In the genomic region with DNA sequence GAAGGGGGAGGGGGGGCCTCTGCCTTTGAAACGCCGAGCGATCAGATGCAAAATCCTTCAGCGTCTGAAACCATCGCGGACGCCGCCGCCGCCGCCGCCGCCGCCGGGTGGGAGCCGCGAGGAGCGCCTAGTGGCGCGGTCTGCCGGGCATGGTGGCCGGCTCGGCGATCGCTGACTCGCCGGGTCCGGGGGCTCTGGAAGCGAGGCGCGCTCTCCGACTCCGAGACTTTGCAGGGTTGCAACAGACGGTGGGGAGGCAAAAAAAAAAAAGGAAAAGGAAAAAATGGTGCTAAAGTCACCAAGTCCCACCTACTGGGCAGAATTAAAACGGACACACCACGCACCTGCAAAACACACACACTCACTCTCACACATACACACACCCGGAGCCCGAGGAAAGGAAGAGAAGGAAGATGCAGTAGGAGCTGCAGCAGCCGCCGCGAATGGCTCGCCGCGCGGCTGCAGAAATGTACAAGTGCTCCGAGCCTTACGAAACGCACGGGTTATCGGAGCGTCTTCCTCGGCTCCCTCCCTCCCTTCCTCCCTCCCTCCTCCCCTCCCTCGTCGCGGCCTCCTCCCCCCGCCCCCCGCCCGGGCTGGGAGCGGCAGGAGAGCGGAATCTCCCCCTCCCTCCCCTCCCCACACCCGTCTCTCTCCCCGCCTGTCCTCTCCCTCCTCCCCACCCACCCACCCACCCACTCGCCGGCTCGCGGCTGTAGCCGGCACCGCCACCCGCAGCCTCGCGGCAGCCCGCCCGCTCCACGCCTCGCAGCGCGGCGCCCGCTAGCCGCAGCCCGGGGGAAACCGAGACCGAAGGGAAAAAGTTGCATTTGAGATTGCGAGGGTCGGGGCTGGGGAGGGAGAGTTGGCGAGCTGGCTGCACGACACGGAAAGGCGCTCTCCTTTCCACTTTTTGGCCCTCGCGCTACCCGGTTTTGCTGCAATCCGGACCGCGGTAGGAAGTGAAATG, we compare ENCODE assay signal across 9 cellular contexts. TPM values are rescaled to one million over a fixed set of nuclear protein-coding genes. Genes with fewer than 3 reads are reported as not detected.
DNase-seq lines count a peak whose midpoint lies in the region; ATAC-seq and TF ChIP-seq lines count a peak whose summit lies in the region.
"Had no signal": no experiment of that assay in that cellular context is flagged by ENCODE, and none has a peak within 500 bp of the region (broad histone marks: within the 10 kb centered on the region; RNA-seq: fewer than 3 reads in every experiment).

TSS of gene NTRK3 (minus strand) at position 479 of the 970 bp plus-strand sequence. CDS start 586 bp downstream, outside the sequence.

- H3K4me1 Mint-ChIP-seq in chondrocyte (ENCODE audit: low read depth) (peaks cover 22% of the 10 kb centered on the region), mesothelial cell of epicardium (peaks cover 25% of the 10 kb centered on the region)

- no peak within 1 kb of the TSS for H3K27ac Mint-ChIP-seq in chondrocyte (ENCODE audit: unreplicated experiment)
- peak within 1 kb of the TSS; percentile 56 for H3K27ac Mint-ChIP-seq in mesothelial cell of epicardium

- CTCF ChIA-PET in RWPE1 (lab: Yijun Ruan, JAX) = interaction anchor here (0.8 kb wide), 1 partner anchor 10 kb away, joined by 9 read pairs; no protein-coding TSS in a partner anchor

- POLR2A ChIA-PET in RWPE1 (lab: Yijun Ruan, JAX; ENCODE audit: low non-redundant PET) = interaction anchor here (0.7 kb wide), 1 partner anchor 35 kb away, joined by 3 read pairs; no protein-coding TSS in a partner anchor

- ATAC-seq in HG02852 (IDR thresholded peaks at IDR 0.05; ENCODE audit: unreplicated experiment) = no peak

- peak; percentile 14 for TF ChIP-seq CTCF in chondrocyte (IDR thresholded peaks at IDR 0.05)
- no peak for TF ChIP-seq CTCF in mesothelial cell of epicardium (IDR thresholded peaks at IDR 0.05; ENCODE audit: unreplicated experiment)
- TF ChIP-seq CTCF in RWPE1 (conservative IDR thresholded peaks at IDR 0.05; ENCODE audit: low read depth) = no peak

- H3K4me3 Mint-ChIP-seq in chondrocyte (ENCODE audit: unreplicated experiment) (peak within 1 kb of the TSS; percentile 73), mesothelial cell of epicardium (peak within 1 kb of the TSS; percentile 74)

- DNase-seq in Daoy (ENCODE audit: low read depth) (peak; percentile 21), NCI-H1417 treated with DMSO at 0.1 percent for 48 hours (lab: John Stamatoyannopoulos, UW) (peak; percentile 8), chondrocyte (ENCODE audit: low spot score) (no peak), mesothelial cell of epicardium (ENCODE audit: low spot score in 2 of 2, unreplicated experiment in 2 of 2) (no peak), ureter (ENCODE audit: low spot score) (no peak), HT-29 (ENCODE audit: low spot score) (no peak), RWPE1 (ENCODE audit: low spot score) (no peak)

- H3K27me3 Mint-ChIP-seq in chondrocyte (ENCODE audit: low read depth) = peaks cover 79% of the 10 kb centered on the region
- peaks cover 93% of the 10 kb centered on the region for H3K27me3 Mint-ChIP-seq in mesothelial cell of epicardium (ENCODE audit: low read depth)

- H3K36me3 Mint-ChIP-seq in chondrocyte (ENCODE audit: low read depth) = peaks cover 2% of the 10 kb centered on the region
- no peaks in the 10 kb centered on the region for H3K36me3 Mint-ChIP-seq in mesothelial cell of epicardium

- no peak within 1 kb of the TSS for H3K27ac ChIP-seq in RWPE1

- H3K9me3 Mint-ChIP-seq in chondrocyte (ENCODE audit: low read depth) (no peaks in the 10 kb centered on the region), mesothelial cell of epicardium (no peaks in the 10 kb centered on the region)

RNA-seq across cellular contexts. Expression of gene NTRK3, which starts in this region (rescaled TPM):
- 0.39 and 0.80 TPM in 2 replicates for total RNA-seq in Daoy (2014; rRNA removed; shearing (Covaris generic))
- total RNA-seq in chondrocyte = not detected in 3 replicates
- total RNA-seq in mesothelial cell of epicardium = 1.8 to 2.1 TPM (median 1.8 TPM) in 3 replicates
- total RNA-seq in ureter = 11.8 TPM
- total RNA-seq in HT-29 (2014; rRNA removed; shearing (Covaris generic)) = not detected in 2 replicates
- total RNA-seq: NCI-H460 had no signal

Comparison
In these comparisons a context has a peak if more than half of its experiments do, and no peak if none do; other contexts are left out.
1. Peak in DNase-seq in Daoy; RNA of the gene not detected or under 1 TPM.